8 cellular contexts compared by ENCODE assay signal in the genomic region with DNA sequence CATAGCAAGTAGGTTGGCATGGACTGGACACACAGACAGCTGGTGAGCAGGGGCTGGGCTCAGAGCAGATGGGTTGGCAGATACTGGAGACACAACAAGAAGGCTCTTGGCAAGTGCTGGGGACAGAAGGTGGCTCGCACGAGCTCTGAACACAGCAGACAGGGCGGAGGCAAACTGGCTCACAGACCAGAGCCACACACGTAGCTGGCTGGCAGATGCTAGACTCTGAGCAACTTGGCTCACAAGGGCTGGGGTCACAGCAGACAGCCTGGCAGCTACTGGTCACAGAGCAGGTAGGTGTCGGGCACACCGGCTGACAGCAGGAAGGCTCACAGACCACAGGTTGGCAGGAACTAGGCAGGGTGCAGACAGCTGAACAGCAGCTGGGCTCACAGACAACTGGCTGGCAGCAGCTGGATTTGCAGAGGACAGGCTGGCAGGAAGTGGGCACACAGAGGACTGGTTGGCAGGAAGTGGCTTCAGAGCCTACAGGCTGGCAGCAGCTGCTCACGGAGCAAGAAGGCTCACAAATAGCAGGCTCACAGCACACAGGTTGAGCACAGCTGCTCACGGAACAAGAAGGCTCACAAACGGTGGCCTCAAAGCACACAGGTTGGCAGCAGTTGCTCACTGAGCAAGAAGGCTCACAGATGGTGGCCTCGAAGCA. TPM values are rescaled to one million over a fixed set of nuclear protein-coding genes. Genes with fewer than 3 reads are reported as not detected.
DNase-seq lines count a peak whose midpoint lies in the region; ATAC-seq and TF ChIP-seq lines count a peak whose summit lies in the region.

No MANE protein-coding gene starts in this region.

- TF ChIP-seq EP300 in gastroesophageal sphincter (IDR thresholded peaks at IDR 0.05), result no peak

- peaks cover 10 to 22% (median 17%) of the 10 kb centered on the region in 7 donors for H3K9me3 Mint-ChIP-seq in CD14-positive monocyte

- peak overlapping the region in 6 of 7 donors; percentile 46 to 81 (median 60) for H3K27ac Mint-ChIP-seq in CD14-positive monocyte

- TF ChIP-seq CTCF in CD14-positive monocyte (IDR thresholded peaks at IDR 0.05) (no peak), gastroesophageal sphincter (IDR thresholded peaks at IDR 0.05) (no peak)

- H3K27me3 ChIP-seq in gastroesophageal sphincter, result peaks cover 25% of the 10 kb centered on the region

- H3K4me3 ChIP-seq in gastroesophageal sphincter, result no peak overlapping the region

- H3K36me3 ChIP-seq in KOPT-K1 (ENCODE audit: insufficient read depth, low read length) (no peaks in the 10 kb centered on the region), gastroesophageal sphincter (no peaks in the 10 kb centered on the region)

- ATAC-seq in gastroesophageal sphincter, result peak; percentile 22
- no peak for ATAC-seq in GM18870 (IDR thresholded peaks at IDR 0.05; ENCODE audit: unreplicated experiment)
- no peak for ATAC-seq in HG02885 (IDR thresholded peaks at IDR 0.05; ENCODE audit: poor library complexity, unreplicated experiment)

- peak; percentile 50 for DNase-seq in CD14-positive monocyte (ENCODE audit: low spot score)
- peak; percentile 45 to 55 for DNase-seq in activated CD4-positive, alpha-beta T cell treated with anti-CD3 and anti-CD28 coated beads, Interleukin-2, amount 50 U/mL, for 48 hours
- peak; percentile 43 for DNase-seq in stimulated activated CD4-positive, alpha-beta T cell treated with anti-CD3 and anti-CD28 coated beads, Interleukin-1b, Interleukin-23, amount 100 ng/mL, for 48 hours
- no peak for DNase-seq in NCI-H524 (lab: John Stamatoyannopoulos, UW)

- WGBS in gastroesophageal sphincter (ENCODE audit: low coverage in 1 of 2), 2 donors, result 54 to 63% methylated on average over 6 of the region's 10 CpGs

- intact Hi-C loops in CD14-positive monocyte (cut with micrococcal nuclease), result no loop called here

- TF ChIP-seq POLR2A in gastroesophageal sphincter (IDR thresholded peaks at IDR 0.05), result no peak

- H3K4me3 Mint-ChIP-seq in CD14-positive monocyte, result peak overlapping the region; percentile 71 to 94

- H3K36me3 Mint-ChIP-seq in CD14-positive monocyte, result peaks cover 2 to 5% of the 10 kb centered on the region in 2 donors

- peaks cover 26% of the 10 kb centered on the region for H3K4me1 Mint-ChIP-seq in CD14-positive monocyte

- H3K4me1 ChIP-seq in gastroesophageal sphincter, result peaks cover 0 to 5% (median 0%) of the 10 kb centered on the region in 3 donors

- H3K27ac ChIP-seq in KOPT-K1 (ENCODE audit: low read depth, low read length, poor library complexity, severe bottlenecking), result peak overlapping the region; percentile 74
- H3K27ac ChIP-seq in gastroesophageal sphincter, result no peak overlapping the region

- peaks cover 3 to 6% (median 4%) of the 10 kb centered on the region in 3 donors for H3K27me3 Mint-ChIP-seq in CD14-positive monocyte (ENCODE audit: low read depth in 3 of 3)

- no peaks in the 10 kb centered on the region for H3K9me3 ChIP-seq in KOPT-K1 (ENCODE audit: insufficient read depth, low read length, poor library complexity, severe bottlenecking)
- no peaks in the 10 kb centered on the region for H3K9me3 ChIP-seq in gastroesophageal sphincter

RNA-seq across cellular contexts. Expression of a gene that starts 0.7 kb away (rescaled TPM):
- polyA plus RNA-seq in CD14-positive monocyte, result not detected
- total RNA-seq in gastroesophageal sphincter, result not detected

RNA-seq across cellular contexts. Expression of a gene that starts 5.7 kb away (rescaled TPM):
- not detected for polyA plus RNA-seq in CD14-positive monocyte
- total RNA-seq in gastroesophageal sphincter, result not detected

RNA-seq across cellular contexts. Expression of a gene that starts 7.1 kb away (rescaled TPM):
- polyA plus RNA-seq in CD14-positive monocyte, result not detected
- not detected for total RNA-seq in gastroesophageal sphincter

RNA-seq across cellular contexts. Expression of a gene that starts 32.9 kb away (rescaled TPM):
- not detected for polyA plus RNA-seq in CD14-positive monocyte
- total RNA-seq in gastroesophageal sphincter, result under 1 TPM in 1 of 4 donors, not detected in 3; 0.66 TPM

RNA-seq across cellular contexts. Expression of a gene that starts 42.2 kb away (rescaled TPM):
- polyA plus RNA-seq in CD14-positive monocyte, result not detected
- total RNA-seq in gastroesophageal sphincter, result not detected

Comparison
In these comparisons a context has a peak if more than half of its experiments do, and no peak if none do; other contexts are left out.
1. DNase-seq: peak in CD14-positive monocyte (single experiment), activated CD4-positive, alpha-beta T cell treated with anti-CD3 and anti-CD28 coated beads, Interleukin-2, amount 50 U/mL, for 48 hours (2 of 2) and stimulated activated CD4-positive, alpha-beta T cell treated with anti-CD3 and anti-CD28 coated beads, Interleukin-1b, Interleukin-23, amount 100 ng/mL, for 48 hours (single experiment); none in NCI-H524 (0 of 2).